11 cellular contexts compared by ENCODE assay signal in the genomic region with DNA sequence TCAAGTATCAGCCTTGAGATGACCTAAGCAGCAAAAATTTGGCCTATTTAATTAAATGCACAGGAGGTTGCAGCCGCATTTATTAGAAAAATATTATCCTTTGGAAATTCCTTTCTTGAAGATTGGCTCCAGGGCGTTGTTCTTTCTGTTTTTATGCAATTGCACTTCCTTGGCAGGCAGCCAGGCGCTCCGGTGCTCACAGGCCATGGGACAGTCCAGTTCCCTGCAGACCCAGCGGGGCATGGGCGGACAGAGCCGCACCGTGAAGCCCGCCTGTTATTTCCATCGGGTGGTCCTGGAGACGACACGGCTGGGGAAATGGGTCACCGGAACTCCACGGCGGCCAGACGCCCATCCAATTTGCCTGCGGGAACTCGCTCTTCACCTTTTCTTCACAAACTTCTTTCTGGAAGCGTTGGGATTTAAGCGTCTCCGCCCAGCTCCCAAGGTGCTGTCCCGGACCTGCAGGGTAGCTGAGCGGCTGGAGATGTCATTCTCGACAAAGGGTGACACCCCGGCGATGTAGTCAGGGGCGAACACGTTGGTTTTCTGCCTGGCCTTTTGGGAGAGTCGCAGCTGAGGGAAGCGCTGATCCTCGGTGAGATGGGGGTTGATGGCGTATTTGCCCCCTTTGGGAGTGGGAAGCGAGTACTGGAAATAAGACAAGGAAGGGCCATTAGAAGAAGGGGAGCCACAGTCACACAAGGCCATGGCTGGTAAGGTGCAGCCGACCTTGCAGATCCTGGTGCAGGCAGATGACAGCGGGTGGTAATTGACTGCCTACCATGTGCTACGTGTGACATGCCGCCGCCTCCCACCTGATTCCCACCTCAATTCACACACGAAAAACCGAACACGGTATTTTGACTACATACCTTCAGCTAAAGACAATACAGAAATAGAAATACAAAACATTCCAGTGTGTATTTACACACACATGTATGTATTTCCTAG. TPM values are rescaled to one million over a fixed set of nuclear protein-coding genes. Genes with fewer than 3 reads are reported as not detected.
DNase-seq lines count a peak whose midpoint lies in the region; ATAC-seq and TF ChIP-seq lines count a peak whose summit lies in the region.
"Had no signal": no experiment of that assay in that cellular context is flagged by ENCODE, and none has a peak within 500 bp of the region (broad histone marks: within the 10 kb centered on the region; RNA-seq: fewer than 3 reads in every experiment).

No MANE protein-coding gene starts in this region.

- intact Hi-C loops in stomach (cut with DNase I; ENCODE audit: low total_unique reads), result no loop called here

- H3K36me3 ChIP-seq in stomach, result peaks cover 41 to 84% (median 76%) of the 10 kb centered on the region in 4 donors

- peak overlapping the region in 4 of 5 donors; percentile 5 to 20 (median 10) for H3K27ac ChIP-seq in stomach
- H3K27ac ChIP-seq: WERI-Rb-1 had no signal

- no peak overlapping the region for H3K4me3 ChIP-seq in stomach

- WGBS in stomach, 5 donors, result 64 to 75% (median 72%) methylated on average over 37 to 41 of the region's 41 CpGs

- TF ChIP-seq EP300 in stomach (IDR thresholded peaks at IDR 0.05), result no peak

- ATAC-seq in GM21529 (IDR thresholded peaks at IDR 0.05; ENCODE audit: unreplicated experiment), result no peak
- no peak for ATAC-seq in GM19467 (IDR thresholded peaks at IDR 0.05; ENCODE audit: unreplicated experiment)
- ATAC-seq in HG03097 (IDR thresholded peaks at IDR 0.05; ENCODE audit: low FRiP score, unreplicated experiment), result no peak

- H3K4me1 ChIP-seq in stomach, result peaks cover 9 to 33% (median 17%) of the 10 kb centered on the region in 4 donors

- TF ChIP-seq POLR2A in stomach (IDR thresholded peaks at IDR 0.05), result no peak

- no peak for TF ChIP-seq CTCF in stomach (IDR thresholded peaks at IDR 0.05)

- H3K9me3 ChIP-seq in stomach, result no peaks in the 10 kb centered on the region

- DNase-seq in NCI-H2227 treated with DMSO at 0.1 percent for 48 hours (lab: John Stamatoyannopoulos, UW) (peak; percentile 8), cerebellar cortex (ENCODE audit: low spot score) (peak; percentile 47), kidney tubule cell (ENCODE audit: low spot score) (peak; percentile 74), stomach (peak; percentile 90), NCI-H446 (lab: John Stamatoyannopoulos, UW) (no peak)
- DNase-seq: amniotic stem cell; stimulated activated CD4-positive, alpha-beta T cell treated with anti-CD3 and anti-CD28 coated beads, Interleukin-2, amount 100 ng/mL, for 48 hours; WERI-Rb-1 had no signal

- no peaks in the 10 kb centered on the region for H3K27me3 ChIP-seq in stomach

RNA-seq across cellular contexts. Expression of a gene that starts 12.5 kb away (rescaled TPM):
- 10 to 100 TPM in 4 of 5 donors, 1 to 10 TPM in 1; 4.9 to 76.4 (median 52.5) TPM for total RNA-seq in stomach
- polyA plus RNA-seq in stomach, result 10 to 100 TPM; 36.3 to 63.1 (median 52.9) TPM

RNA-seq across cellular contexts. Expression of a gene that starts 15.9 kb away (rescaled TPM):
- 100 to 1,000 TPM in 3 of 5 donors, 10 to 100 TPM in 2; 58.8 to 460 (median 137) TPM for total RNA-seq in stomach
- 1,000 to 10,000 TPM in 1 of 3 donors, 100 to 1,000 TPM in 1, 10 to 100 TPM in 1; 97.8 to 1,232 (median 310) TPM for polyA plus RNA-seq in stomach

RNA-seq across cellular contexts. Expression of a gene that starts 19.9 kb away (rescaled TPM):
- total RNA-seq in stomach, result 100 to 1,000 TPM in 1 of 5 donors, 10 to 100 TPM in 4; 34.4 to 442 (median 62.5) TPM
- 10 to 100 TPM; 16.0 to 28.9 (median 20.5) TPM for polyA plus RNA-seq in stomach

Comparison
In these comparisons a context has a peak if more than half of its experiments do, and no peak if none do; other contexts are left out.
1. DNase-seq: peak in NCI-H2227 treated with DMSO at 0.1 percent for 48 hours (single experiment), cerebellar cortex (single experiment), kidney tubule cell (single experiment) and stomach (single experiment); none in NCI-H446 (0 of 2).